1 cellular context compared by ENCODE assay signal in genomic region chr1:168476588-168477379, GRCh38.
TF ChIP-seq lines count a peak whose summit lies in the region.

No MANE protein-coding gene starts in this region.

TF ChIP-seq in HepG2, 621 proteins besides CTCF, POLR2A, EP300 and RAD21 (continued from another document and continues in another):
- TF ChIP-seq TARDBP (CRISPR knock-in tag; IDR thresholded peaks at IDR 0.05) (peak; percentile 55; the same call in 1 of the 2 replicates), KDM5A (IDR thresholded peaks at IDR 0.05; ENCODE audit: borderline replicate concordance, low read length) (no peak), IRF2 (CRISPR knock-in tag; IDR thresholded peaks at IDR 0.05) (peak; percentile 55; the same call in 1 of the 2 replicates), ZNF772 (CRISPR knock-in tag; IDR thresholded peaks at IDR 0.05) (no peak), ZNF350 (CRISPR knock-in tag; IDR thresholded peaks at IDR 0.05; ENCODE audit: borderline replicate concordance, low read depth) (no peak), NFE2 (CRISPR knock-in tag; IDR thresholded peaks at IDR 0.05) (no peak), ZSCAN5A (CRISPR knock-in tag; IDR thresholded peaks at IDR 0.05; ENCODE audit: borderline replicate concordance) (peak; percentile 51; the same call in 1 of the 2 replicates), ZNF556 (CRISPR knock-in tag; IDR thresholded peaks at IDR 0.05; ENCODE audit: borderline replicate concordance) (no peak), CEBPG (CRISPR knock-in tag; IDR thresholded peaks at IDR 0.05) (peak; percentile 69; the same call in 1 of the 2 replicates), SP4 (CRISPR knock-in tag; IDR thresholded peaks at IDR 0.05) (0 out of 2 replicates have a peak, but pooled peaks have one; percentile 26), ZNF878 (CRISPR knock-in tag; IDR thresholded peaks at IDR 0.05) (no peak), CENPX (CRISPR knock-in tag; IDR thresholded peaks at IDR 0.05) (no peak), RFX3 (CRISPR knock-in tag; IDR thresholded peaks at IDR 0.05) (peak; percentile 66), CREB1 (IDR thresholded peaks at IDR 0.05) (no peak), CREB1 (CRISPR knock-in tag; IDR thresholded peaks at IDR 0.05) (no peak), ZHX1 (CRISPR knock-in tag; IDR thresholded peaks at IDR 0.05; ENCODE audit: low read depth) (no peak), ZNF652 (CRISPR knock-in tag; IDR thresholded peaks at IDR 0.05; ENCODE audit: borderline replicate concordance, low read depth) (no peak), POGZ (CRISPR knock-in tag; IDR thresholded peaks at IDR 0.05) (peak; percentile 91), GATAD1 (CRISPR knock-in tag; IDR thresholded peaks at IDR 0.05) (peak; percentile 14; the same call in 1 of the 2 replicates), ZSCAN9 (CRISPR knock-in tag; IDR thresholded peaks at IDR 0.05; ENCODE audit: borderline replicate concordance) (peak; percentile 66; the same call in 1 of the 2 replicates), KAT7 (CRISPR knock-in tag; IDR thresholded peaks at IDR 0.05; ENCODE audit: borderline replicate concordance) (no peak), NCOA2 (CRISPR knock-in tag; IDR thresholded peaks at IDR 0.05) (peak; percentile 70), ZNF496 (CRISPR knock-in tag; IDR thresholded peaks at IDR 0.05; ENCODE audit: insufficient replicate concordance) (no peak), MYNN (CRISPR knock-in tag; IDR thresholded peaks at IDR 0.05; ENCODE audit: low read depth) (no peak), ZNF484 (CRISPR knock-in tag; IDR thresholded peaks at IDR 0.05; ENCODE audit: borderline replicate concordance, low read depth) (no peak), MTERF4 (CRISPR knock-in tag; IDR thresholded peaks at IDR 0.05) (no peak), ZFY (CRISPR knock-in tag; IDR thresholded peaks at IDR 0.05) (no peak), DPF2 (CRISPR knock-in tag; IDR thresholded peaks at IDR 0.05; ENCODE audit: borderline replicate concordance, low read depth) (peak; percentile 66), TCF7 (IDR thresholded peaks at IDR 0.05; ENCODE audit: low read depth) (peak; percentile 67), ZNF530 (CRISPR knock-in tag; IDR thresholded peaks at IDR 0.05; ENCODE audit: low read depth) (no peak), ONECUT2 (CRISPR knock-in tag; IDR thresholded peaks at IDR 0.05) (peak; percentile 15; the same call in 1 of the 2 replicates), BRD4 (CRISPR knock-in tag; IDR thresholded peaks at IDR 0.05) (no peak), ZNF180 (CRISPR knock-in tag; IDR thresholded peaks at IDR 0.05; ENCODE audit: borderline replicate concordance, low read depth) (no peak), ZNF124 (CRISPR knock-in tag; IDR thresholded peaks at IDR 0.05) (peak; percentile 50; the same call in 1 of the 2 replicates), MEF2D (CRISPR knock-in tag; IDR thresholded peaks at IDR 0.05) (0 out of 2 replicates have a peak, but pooled peaks have one; percentile 17), ZFP36L1 (CRISPR knock-in tag; IDR thresholded peaks at IDR 0.05) (no peak), RBAK (CRISPR knock-in tag; IDR thresholded peaks at IDR 0.05) (no peak), KDM3A (CRISPR knock-in tag; IDR thresholded peaks at IDR 0.05; ENCODE audit: low read depth) (no peak), ZNF296 (CRISPR knock-in tag; conservative IDR thresholded peaks at IDR 0.05) (no peak), SAP130 (CRISPR knock-in tag; IDR thresholded peaks at IDR 0.05; ENCODE audit: low read depth) (peak; percentile 60), KMT2B (CRISPR knock-in tag; IDR thresholded peaks at IDR 0.05) (no peak), SMYD3 (CRISPR knock-in tag; IDR thresholded peaks at IDR 0.05) (0 out of 2 replicates have a peak, but pooled peaks have one; percentile 49), ZNF564 (CRISPR knock-in tag; IDR thresholded peaks at IDR 0.05) (no peak), NRL (CRISPR knock-in tag; IDR thresholded peaks at IDR 0.05; ENCODE audit: borderline replicate concordance) (no peak), RFX1 (IDR thresholded peaks at IDR 0.05) (peak; percentile 62), NFIC (IDR thresholded peaks at IDR 0.05; ENCODE audit: low read length) (0 out of 2 replicates have a peak, but pooled peaks have one; percentile 40), GATAD2A (CRISPR knock-in tag; IDR thresholded peaks at IDR 0.05) (peak; percentile 72), ZBTB3 (CRISPR knock-in tag; IDR thresholded peaks at IDR 0.05; ENCODE audit: borderline replicate concordance, low read depth) (0 out of 2 replicates have a peak, but pooled peaks have one; percentile 63)
- TF ChIP-seq, protein P1, sequence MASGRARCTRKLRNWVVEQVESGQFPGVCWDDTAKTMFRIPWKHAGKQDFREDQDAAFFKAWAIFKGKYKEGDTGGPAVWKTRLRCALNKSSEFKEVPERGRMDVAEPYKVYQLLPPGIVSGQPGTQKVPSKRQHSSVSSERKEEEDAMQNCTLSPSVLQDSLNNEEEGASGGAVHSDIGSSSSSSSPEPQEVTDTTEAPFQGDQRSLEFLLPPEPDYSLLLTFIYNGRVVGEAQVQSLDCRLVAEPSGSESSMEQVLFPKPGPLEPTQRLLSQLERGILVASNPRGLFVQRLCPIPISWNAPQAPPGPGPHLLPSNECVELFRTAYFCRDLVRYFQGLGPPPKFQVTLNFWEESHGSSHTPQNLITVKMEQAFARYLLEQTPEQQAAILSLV (CRISPR knock-in tag; IDR thresholded peaks at IDR 0.05; ENCODE audit: borderline replicate concordance), result no peak
- TF ChIP-seq, protein P2, sequence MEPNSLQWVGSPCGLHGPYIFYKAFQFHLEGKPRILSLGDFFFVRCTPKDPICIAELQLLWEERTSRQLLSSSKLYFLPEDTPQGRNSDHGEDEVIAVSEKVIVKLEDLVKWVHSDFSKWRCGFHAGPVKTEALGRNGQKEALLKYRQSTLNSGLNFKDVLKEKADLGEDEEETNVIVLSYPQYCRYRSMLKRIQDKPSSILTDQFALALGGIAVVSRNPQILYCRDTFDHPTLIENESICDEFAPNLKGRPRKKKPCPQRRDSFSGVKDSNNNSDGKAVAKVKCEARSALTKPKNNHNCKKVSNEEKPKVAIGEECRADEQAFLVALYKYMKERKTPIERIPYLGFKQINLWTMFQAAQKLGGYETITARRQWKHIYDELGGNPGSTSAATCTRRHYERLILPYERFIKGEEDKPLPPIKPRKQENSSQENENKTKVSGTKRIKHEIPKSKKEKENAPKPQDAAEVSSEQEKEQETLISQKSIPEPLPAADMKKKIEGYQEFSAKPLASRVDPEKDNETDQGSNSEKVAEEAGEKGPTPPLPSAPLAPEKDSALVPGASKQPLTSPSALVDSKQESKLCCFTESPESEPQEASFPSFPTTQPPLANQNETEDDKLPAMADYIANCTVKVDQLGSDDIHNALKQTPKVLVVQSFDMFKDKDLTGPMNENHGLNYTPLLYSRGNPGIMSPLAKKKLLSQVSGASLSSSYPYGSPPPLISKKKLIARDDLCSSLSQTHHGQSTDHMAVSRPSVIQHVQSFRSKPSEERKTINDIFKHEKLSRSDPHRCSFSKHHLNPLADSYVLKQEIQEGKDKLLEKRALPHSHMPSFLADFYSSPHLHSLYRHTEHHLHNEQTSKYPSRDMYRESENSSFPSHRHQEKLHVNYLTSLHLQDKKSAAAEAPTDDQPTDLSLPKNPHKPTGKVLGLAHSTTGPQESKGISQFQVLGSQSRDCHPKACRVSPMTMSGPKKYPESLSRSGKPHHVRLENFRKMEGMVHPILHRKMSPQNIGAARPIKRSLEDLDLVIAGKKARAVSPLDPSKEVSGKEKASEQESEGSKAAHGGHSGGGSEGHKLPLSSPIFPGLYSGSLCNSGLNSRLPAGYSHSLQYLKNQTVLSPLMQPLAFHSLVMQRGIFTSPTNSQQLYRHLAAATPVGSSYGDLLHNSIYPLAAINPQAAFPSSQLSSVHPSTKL (CRISPR knock-in tag; IDR thresholded peaks at IDR 0.05), result peak; percentile 87
- TF ChIP-seq, protein P3, sequence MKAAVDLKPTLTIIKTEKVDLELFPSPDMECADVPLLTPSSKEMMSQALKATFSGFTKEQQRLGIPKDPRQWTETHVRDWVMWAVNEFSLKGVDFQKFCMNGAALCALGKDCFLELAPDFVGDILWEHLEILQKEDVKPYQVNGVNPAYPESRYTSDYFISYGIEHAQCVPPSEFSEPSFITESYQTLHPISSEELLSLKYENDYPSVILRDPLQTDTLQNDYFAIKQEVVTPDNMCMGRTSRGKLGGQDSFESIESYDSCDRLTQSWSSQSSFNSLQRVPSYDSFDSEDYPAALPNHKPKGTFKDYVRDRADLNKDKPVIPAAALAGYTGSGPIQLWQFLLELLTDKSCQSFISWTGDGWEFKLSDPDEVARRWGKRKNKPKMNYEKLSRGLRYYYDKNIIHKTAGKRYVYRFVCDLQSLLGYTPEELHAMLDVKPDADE (CRISPR knock-in tag; IDR thresholded peaks at IDR 0.05), result no peak
- TF ChIP-seq, protein P4, sequence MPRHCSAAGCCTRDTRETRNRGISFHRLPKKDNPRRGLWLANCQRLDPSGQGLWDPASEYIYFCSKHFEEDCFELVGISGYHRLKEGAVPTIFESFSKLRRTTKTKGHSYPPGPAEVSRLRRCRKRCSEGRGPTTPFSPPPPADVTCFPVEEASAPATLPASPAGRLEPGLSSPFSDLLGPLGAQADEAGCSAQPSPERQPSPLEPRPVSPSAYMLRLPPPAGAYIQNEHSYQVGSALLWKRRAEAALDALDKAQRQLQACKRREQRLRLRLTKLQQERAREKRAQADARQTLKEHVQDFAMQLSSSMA (CRISPR knock-in tag; IDR thresholded peaks at IDR 0.05), result 0 out of 2 replicates have a peak, but pooled peaks have one; percentile 40
- TF ChIP-seq, protein P5, sequence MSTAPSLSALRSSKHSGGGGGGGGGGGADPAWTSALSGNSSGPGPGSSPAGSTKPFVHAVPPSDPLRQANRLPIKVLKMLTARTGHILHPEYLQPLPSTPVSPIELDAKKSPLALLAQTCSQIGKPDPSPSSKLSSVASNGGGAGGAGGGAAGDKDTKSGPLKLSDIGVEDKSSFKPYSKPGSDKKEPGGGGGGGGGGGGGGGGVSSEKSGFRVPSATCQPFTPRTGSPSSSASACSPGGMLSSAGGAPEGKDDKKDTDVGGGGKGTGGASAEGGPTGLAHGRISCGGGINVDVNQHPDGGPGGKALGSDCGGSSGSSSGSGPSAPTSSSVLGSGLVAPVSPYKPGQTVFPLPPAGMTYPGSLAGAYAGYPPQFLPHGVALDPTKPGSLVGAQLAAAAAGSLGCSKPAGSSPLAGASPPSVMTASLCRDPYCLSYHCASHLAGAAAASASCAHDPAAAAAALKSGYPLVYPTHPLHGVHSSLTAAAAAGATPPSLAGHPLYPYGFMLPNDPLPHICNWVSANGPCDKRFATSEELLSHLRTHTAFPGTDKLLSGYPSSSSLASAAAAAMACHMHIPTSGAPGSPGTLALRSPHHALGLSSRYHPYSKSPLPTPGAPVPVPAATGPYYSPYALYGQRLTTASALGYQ (CRISPR knock-in tag; IDR thresholded peaks at IDR 0.05), result no peak; the same call in 1 of the 2 replicates
- TF ChIP-seq, protein P6, sequence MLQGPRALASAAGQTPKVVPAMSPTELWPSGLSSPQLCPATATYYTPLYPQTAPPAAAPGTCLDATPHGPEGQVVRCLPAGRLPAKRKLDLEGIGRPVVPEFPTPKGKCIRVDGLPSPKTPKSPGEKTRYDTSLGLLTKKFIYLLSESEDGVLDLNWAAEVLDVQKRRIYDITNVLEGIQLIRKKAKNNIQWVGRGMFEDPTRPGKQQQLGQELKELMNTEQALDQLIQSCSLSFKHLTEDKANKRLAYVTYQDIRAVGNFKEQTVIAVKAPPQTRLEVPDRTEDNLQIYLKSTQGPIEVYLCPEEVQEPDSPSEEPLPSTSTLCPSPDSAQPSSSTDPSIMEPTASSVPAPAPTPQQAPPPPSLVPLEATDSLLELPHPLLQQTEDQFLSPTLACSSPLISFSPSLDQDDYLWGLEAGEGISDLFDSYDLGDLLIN (CRISPR knock-in tag; IDR thresholded peaks at IDR 0.05; ENCODE audit: borderline replicate concordance), result no peak
- TF ChIP-seq, protein P7, sequence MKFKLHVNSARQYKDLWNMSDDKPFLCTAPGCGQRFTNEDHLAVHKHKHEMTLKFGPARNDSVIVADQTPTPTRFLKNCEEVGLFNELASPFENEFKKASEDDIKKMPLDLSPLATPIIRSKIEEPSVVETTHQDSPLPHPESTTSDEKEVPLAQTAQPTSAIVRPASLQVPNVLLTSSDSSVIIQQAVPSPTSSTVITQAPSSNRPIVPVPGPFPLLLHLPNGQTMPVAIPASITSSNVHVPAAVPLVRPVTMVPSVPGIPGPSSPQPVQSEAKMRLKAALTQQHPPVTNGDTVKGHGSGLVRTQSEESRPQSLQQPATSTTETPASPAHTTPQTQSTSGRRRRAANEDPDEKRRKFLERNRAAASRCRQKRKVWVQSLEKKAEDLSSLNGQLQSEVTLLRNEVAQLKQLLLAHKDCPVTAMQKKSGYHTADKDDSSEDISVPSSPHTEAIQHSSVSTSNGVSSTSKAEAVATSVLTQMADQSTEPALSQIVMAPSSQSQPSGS (CRISPR knock-in tag; IDR thresholded peaks at IDR 0.05), result no peak; the same call in 1 of the 2 replicates
